ENCODE assay signal across 1 cellular context in the genomic region with DNA sequence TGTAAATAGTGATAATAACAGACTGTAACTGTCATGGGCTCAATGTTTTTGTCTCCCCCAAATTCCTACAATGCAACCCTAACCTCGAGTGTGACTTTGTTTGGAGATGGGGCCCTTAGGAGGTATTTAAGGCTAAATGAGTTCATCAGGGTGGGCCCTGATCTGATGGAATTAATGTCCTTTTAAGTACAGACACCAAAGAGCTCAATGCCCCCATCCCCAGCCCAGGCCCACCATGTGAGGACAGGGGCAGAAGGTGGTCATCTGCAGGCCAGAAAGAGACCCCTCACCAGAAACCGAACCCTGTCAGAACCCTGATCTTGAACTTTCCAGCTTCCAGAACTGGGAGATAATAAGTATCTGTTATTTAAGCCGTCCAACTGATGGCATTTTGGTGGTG.
TF ChIP-seq lines count a peak whose summit lies in the region.

No MANE protein-coding gene starts in this region.

TF ChIP-seq in GM23338, 12 proteins besides CTCF, POLR2A, EP300 and RAD21 (continued from another document):
- TF ChIP-seq, protein P1, sequence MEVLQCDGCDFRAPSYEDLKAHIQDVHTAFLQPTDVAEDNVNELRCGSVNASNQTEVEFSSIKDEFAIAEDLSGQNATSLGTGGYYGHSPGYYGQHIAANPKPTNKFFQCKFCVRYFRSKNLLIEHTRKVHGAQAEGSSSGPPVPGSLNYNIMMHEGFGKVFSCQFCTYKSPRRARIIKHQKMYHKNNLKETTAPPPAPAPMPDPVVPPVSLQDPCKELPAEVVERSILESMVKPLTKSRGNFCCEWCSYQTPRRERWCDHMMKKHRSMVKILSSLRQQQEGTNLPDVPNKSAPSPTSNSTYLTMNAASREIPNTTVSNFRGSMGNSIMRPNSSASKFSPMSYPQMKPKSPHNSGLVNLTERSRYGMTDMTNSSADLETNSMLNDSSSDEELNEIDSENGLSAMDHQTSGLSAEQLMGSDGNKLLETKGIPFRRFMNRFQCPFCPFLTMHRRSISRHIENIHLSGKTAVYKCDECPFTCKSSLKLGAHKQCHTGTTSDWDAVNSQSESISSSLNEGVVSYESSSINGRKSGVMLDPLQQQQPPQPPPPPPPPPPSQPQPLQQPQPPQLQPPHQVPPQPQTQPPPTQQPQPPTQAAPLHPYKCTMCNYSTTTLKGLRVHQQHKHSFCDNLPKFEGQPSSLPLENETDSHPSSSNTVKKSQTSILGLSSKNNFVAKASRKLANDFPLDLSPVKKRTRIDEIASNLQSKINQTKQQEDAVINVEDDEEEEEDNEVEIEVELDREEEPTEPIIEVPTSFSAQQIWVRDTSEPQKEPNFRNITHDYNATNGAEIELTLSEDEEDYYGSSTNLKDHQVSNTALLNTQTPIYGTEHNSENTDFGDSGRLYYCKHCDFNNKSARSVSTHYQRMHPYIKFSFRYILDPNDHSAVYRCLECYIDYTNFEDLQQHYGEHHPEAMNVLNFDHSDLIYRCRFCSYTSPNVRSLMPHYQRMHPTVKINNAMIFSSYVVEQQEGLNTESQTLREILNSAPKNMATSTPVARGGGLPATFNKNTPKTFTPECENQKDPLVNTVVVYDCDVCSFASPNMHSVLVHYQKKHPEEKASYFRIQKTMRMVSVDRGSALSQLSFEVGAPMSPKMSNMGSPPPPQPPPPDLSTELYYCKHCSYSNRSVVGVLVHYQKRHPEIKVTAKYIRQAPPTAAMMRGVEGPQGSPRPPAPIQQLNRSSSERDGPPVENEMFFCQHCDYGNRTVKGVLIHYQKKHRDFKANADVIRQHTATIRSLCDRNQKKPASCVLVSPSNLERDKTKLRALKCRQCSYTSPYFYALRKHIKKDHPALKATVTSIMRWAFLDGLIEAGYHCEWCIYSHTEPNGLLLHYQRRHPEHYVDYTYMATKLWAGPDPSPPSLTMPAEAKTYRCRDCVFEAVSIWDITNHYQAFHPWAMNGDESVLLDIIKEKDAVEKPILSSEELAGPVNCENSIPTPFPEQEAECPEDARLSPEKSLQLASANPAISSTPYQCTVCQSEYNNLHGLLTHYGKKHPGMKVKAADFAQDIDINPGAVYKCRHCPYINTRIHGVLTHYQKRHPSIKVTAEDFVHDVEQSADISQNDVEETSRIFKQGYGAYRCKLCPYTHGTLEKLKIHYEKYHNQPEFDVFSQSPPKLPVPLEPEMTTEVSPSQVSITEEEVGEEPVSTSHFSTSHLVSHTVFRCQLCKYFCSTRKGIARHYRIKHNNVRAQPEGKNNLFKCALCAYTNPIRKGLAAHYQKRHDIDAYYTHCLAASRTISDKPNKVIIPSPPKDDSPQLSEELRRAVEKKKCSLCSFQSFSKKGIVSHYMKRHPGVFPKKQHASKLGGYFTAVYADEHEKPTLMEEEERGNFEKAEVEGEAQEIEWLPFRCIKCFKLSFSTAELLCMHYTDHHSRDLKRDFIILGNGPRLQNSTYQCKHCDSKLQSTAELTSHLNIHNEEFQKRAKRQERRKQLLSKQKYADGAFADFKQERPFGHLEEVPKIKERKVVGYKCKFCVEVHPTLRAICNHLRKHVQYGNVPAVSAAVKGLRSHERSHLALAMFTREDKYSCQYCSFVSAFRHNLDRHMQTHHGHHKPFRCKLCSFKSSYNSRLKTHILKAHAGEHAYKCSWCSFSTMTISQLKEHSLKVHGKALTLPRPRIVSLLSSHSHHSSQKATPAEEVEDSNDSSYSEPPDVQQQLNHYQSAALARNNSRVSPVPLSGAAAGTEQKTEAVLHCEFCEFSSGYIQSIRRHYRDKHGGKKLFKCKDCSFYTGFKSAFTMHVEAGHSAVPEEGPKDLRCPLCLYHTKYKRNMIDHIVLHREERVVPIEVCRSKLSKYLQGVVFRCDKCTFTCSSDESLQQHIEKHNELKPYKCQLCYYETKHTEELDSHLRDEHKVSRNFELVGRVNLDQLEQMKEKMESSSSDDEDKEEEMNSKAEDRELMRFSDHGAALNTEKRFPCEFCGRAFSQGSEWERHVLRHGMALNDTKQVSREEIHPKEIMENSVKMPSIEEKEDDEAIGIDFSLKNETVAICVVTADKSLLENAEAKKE (CRISPR knock-in tag; IDR thresholded peaks at IDR 0.05), result no peak
- TF ChIP-seq CREB1 (CRISPR knock-in tag; IDR thresholded peaks at IDR 0.05; ENCODE audit: low read depth), result no peak
